Comparison of ENCODE assay signal across 1 cellular context in genomic region chr19:4566402-4567051, GRCh38.
TF ChIP-seq lines count a peak whose summit lies in the region.

No MANE protein-coding gene starts in this region.

TF ChIP-seq in HepG2, 621 proteins besides CTCF, POLR2A, EP300 and RAD21:
- TF ChIP-seq AGO2 (optimal IDR thresholded peaks at IDR 0.05; ENCODE audit: low read depth, low read length) (peak; percentile 60), RBFOX2 (IDR thresholded peaks at IDR 0.05; ENCODE audit: low read depth, low read length) (0 out of 2 replicates have a peak, but pooled peaks have one; percentile 38), NPAS2 (CRISPR knock-in tag; IDR thresholded peaks at IDR 0.05; ENCODE audit: borderline replicate concordance) (no peak), ZNF629 (CRISPR knock-in tag; conservative IDR thresholded peaks at IDR 0.05) (0 out of 2 replicates have a peak, but pooled peaks have one; percentile 20)
